ENCODE assay signal across 11 cellular contexts in the genomic region with DNA sequence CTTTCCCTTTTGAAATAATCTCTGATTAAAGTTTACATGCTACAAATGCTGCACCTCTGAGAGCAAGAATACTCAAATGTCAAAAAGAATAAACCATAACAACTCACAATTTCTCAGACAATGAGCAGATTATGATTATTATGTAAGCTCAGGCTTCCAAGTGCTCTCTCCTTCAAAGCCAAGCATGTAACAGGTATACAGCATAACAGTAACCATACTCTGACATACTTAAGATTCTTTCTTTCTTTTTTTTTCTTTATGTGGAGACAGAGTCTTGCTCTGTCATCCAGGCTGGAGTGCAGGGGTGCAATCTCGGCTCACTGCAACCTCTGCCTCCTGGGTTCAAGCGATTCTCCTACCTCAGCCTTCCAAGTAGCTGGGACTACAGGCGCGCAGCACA.
A peak's percentile ranks its signal among the peaks of the same experiment; 100 is the strongest.
DNase-seq lines count a peak whose midpoint lies in the region; ATAC-seq and TF ChIP-seq lines count a peak whose summit lies in the region.
"Had no signal": no experiment of that assay in that cellular context is flagged by ENCODE, and none has a peak within 500 bp of the region (broad histone marks: within the 10 kb centered on the region; RNA-seq: fewer than 3 reads in every experiment).

No MANE protein-coding gene starts in this region.

- H3K36me3 ChIP-seq in CD8-positive, alpha-beta memory T cell (ENCODE audit: insufficient read depth, low read length), result no peaks in the 10 kb centered on the region
- no peaks in the 10 kb centered on the region for H3K36me3 ChIP-seq in Peyer's patch
- no peaks in the 10 kb centered on the region for H3K36me3 ChIP-seq in sigmoid colon

- H3K4me1 Mint-ChIP-seq in CD8-positive, alpha-beta memory T cell, result peaks cover 19 to 33% (median 33%) of the 10 kb centered on the region in 3 donors

- H3K4me3 ChIP-seq in CD8-positive, alpha-beta memory T cell (ENCODE audit: low read length), result no peak overlapping the region
- H3K4me3 ChIP-seq in Peyer's patch, result no peak overlapping the region
- H3K4me3 ChIP-seq in fibroblast of pulmonary artery (replicated peaks; ENCODE audit: low read depth, low read length), result no peak overlapping the region
- H3K4me3 ChIP-seq in sigmoid colon, result no peak overlapping the region

- H3K4me3 Mint-ChIP-seq in CD8-positive, alpha-beta memory T cell, result no peak overlapping the region

- H3K4me1 ChIP-seq in CD8-positive, alpha-beta memory T cell (ENCODE audit: insufficient read depth, low read length), result peaks cover 12% of the 10 kb centered on the region
- H3K4me1 ChIP-seq in Peyer's patch (peaks cover 0 to 11% (median 2%) of the 10 kb centered on the region in 4 donors), sigmoid colon (peaks cover 0 to 47% (median 37%) of the 10 kb centered on the region in 4 donors)

- H3K27me3 Mint-ChIP-seq in CD8-positive, alpha-beta memory T cell, result no peaks in the 10 kb centered on the region
- H3K27me3 Mint-ChIP-seq: IgD-negative memory B cell had no signal

- 93 to 96% methylated on average over 4 of the region's 4 CpGs for WGBS in sigmoid colon, 2 donors

- ATAC-seq in activated CD4-positive, CD25-positive, alpha-beta regulatory T cell treated with anti-CD3 and anti-CD28 coated beads, Interleukin-2, amount 50 U/mL, for 24 hours, result no peak
- ATAC-seq in HG02588 (IDR thresholded peaks at IDR 0.05; ENCODE audit: unreplicated experiment), result no peak

- no peaks in the 10 kb centered on the region for H3K9me3 Mint-ChIP-seq in CD8-positive, alpha-beta memory T cell

- TF ChIP-seq EP300 in sigmoid colon (IDR thresholded peaks at IDR 0.05), result no peak

- H3K27ac ChIP-seq in CD8-positive, alpha-beta memory T cell (ENCODE audit: low read depth, low read length), result peak overlapping the region; percentile 84
- H3K27ac ChIP-seq in Peyer's patch, result peak overlapping the region; percentile 55 to 86 (median 81)
- peak overlapping the region; percentile 81 to 91 (median 86) for H3K27ac ChIP-seq in sigmoid colon

- TF ChIP-seq CTCF in Peyer's patch (IDR thresholded peaks at IDR 0.05) (no peak), fibroblast of pulmonary artery (IDR thresholded peaks at IDR 0.05; ENCODE audit: low read length, missing control alignments) (no peak), sigmoid colon (IDR thresholded peaks at IDR 0.05) (no peak), GM10248 (IDR thresholded peaks at IDR 0.05; ENCODE audit: control extremely low read depth, extremely low read depth, low read depth, missing control alignments) (no peak)

- H3K27ac Mint-ChIP-seq in CD8-positive, alpha-beta memory T cell, result peak overlapping the region in 4 of 8 donors; percentile 61 to 81 (median 76)

- H3K9me3 ChIP-seq in CD8-positive, alpha-beta memory T cell (ENCODE audit: low read length), result no peaks in the 10 kb centered on the region
- H3K9me3 ChIP-seq in Peyer's patch (no peaks in the 10 kb centered on the region), sigmoid colon (no peaks in the 10 kb centered on the region)

- TF ChIP-seq POLR2A in Peyer's patch (IDR thresholded peaks at IDR 0.05) (no peak), sigmoid colon (IDR thresholded peaks at IDR 0.05) (no peak)

- intact Hi-C loops in sigmoid colon (cut with DNase I), result loop anchor here (10.0 kb wide), 2 partner anchors 153 to 323 kb away; partner anchors contain the start of gene EIF4G3

- no peaks in the 10 kb centered on the region for H3K27me3 ChIP-seq in CD8-positive, alpha-beta memory T cell (ENCODE audit: insufficient read depth, low read length, poor library complexity, severe bottlenecking)
- H3K27me3 ChIP-seq in Peyer's patch, result no peaks in the 10 kb centered on the region
- H3K27me3 ChIP-seq in sigmoid colon, result no peaks in the 10 kb centered on the region

- H3K36me3 Mint-ChIP-seq in CD8-positive, alpha-beta memory T cell, result no peaks in the 10 kb centered on the region

- POLR2A ChIA-PET in CD8-positive, alpha-beta memory T cell (lab: Charles Lee), result no interaction called here
- POLR2A ChIA-PET in GM10248 (lab: Yijun Ruan, JAX), result interaction anchor here (0.6 kb wide), 1 partner anchor 149 kb away, joined by 8 read pairs; no protein-coding TSS in a partner anchor

- no peak for DNase-seq in CD8-positive, alpha-beta memory T cell
- DNase-seq in Peyer's patch (no peak), fibroblast of pulmonary artery (ENCODE audit: low read depth) (peak; percentile 14), sigmoid colon (no peak), NOMO-1 treated with dmso at 0.1 percent for 144 hours (lab: John Stamatoyannopoulos, UW; ENCODE audit: unreplicated experiment) (no peak), GM10248 (ENCODE audit: extremely low spot score) (no peak)
- DNase-seq: activated CD4-positive, CD25-positive, alpha-beta regulatory T cell treated with anti-CD3 and anti-CD28 coated beads, Interleukin-2, amount 50 U/mL, for 72 hours; NCI-H2081 treated with DMSO at 0.1 percent for 48 hours had no signal

- CTCF ChIA-PET in CD8-positive, alpha-beta memory T cell (lab: Charles Lee), result no interaction called here
- CTCF ChIA-PET in GM10248 (lab: Yijun Ruan, JAX), result no interaction called here
